8 cellular contexts compared by ENCODE assay signal in the genomic region with DNA sequence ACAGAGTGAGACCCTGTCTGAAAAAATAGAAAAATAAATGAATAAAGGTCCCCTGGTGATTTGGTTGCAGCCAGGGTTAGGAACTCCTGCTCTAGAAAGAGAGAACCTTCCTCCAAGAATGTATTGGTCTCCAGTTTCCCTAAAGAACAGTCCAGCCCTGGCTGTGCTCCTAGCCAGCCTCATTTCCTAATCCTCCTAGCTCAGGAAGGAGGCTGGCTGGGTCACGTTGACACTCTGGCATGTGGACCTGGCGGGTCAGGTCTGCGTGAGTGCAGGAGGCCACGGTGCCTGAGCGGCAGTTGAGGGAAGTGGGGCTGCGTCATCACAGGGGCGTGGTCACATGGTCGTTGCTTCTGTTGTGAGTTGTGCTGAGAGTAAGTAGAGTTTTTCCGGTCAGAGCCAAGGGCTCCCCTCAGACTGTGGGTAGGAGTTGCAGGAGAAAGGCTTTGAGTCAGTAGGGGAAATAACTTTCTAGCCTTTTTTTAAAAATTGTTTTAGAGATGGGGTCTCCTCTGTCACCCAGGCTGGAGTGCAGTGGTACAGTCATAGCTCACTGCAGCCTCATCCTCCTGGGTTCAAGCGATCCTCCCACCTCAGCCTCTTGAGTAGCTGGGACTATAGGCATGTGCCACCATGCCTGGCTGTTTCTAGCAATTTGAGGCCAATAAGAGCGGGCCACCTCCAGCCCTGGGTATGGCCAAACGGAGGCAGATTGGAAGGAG.
DNase-seq lines count a peak whose midpoint lies in the region; ATAC-seq and TF ChIP-seq lines count a peak whose summit lies in the region.

No MANE protein-coding gene starts in this region.

- H3K79me2 ChIP-seq in DND-41 (ENCODE audit: insufficient read depth, low read length) = no peaks in the 10 kb centered on the region
- H3K79me2 ChIP-seq in OCI-LY3 (ENCODE audit: low read length) = no peaks in the 10 kb centered on the region; the same call in 1 of the 2 replicates

- CTCF ChIA-PET in HEK293 (lab: Yijun Ruan, JAX) (interaction anchor here (0.6 to 2.5 kb wide), 11 partner anchors 9 to 476 kb away, joined by 3 to 9 read pairs (median 3); no protein-coding TSS in a partner anchor), HEK293T (lab: Yijun Ruan, JAX) (interaction anchor here (0.7 to 3.3 kb wide), 2 partner anchors 9 to 420 kb away, joined by 3 to 9 read pairs; no protein-coding TSS in a partner anchor)

- H3K27ac ChIP-seq in DND-41 (ENCODE audit: low read length) (peak overlapping the region; percentile 27; the same call in 1 of the 2 replicates), HEK293 (ENCODE audit: extremely low read depth, low read depth, low read length) (no peak overlapping the region), OCI-LY3 (ENCODE audit: low read length) (no peak overlapping the region), prostate gland (no peak overlapping the region), upper lobe of left lung (peak overlapping the region in 2 of 4 donors; percentile 12 to 56)

- peak overlapping the region; percentile 20; the same call in 1 of the 2 replicates for H2AFZ ChIP-seq in DND-41 (ENCODE audit: low read depth, low read length)
- H2AFZ ChIP-seq in OCI-LY3 (ENCODE audit: low read depth, low read length) = peak overlapping the region; percentile 70

- no peak overlapping the region for H3K9ac ChIP-seq in DND-41 (ENCODE audit: low read depth, low read length)
- no peak overlapping the region for H3K9ac ChIP-seq in OCI-LY3 (ENCODE audit: low read length)

- intact Hi-C loops in prostate gland (cut with DNase I) = no loop called here

- WGBS in prostate gland = 43% methylated on average over 12 of the region's 12 CpGs
- WGBS in upper lobe of left lung, 2 donors = 23 to 24% methylated on average over 12 of the region's 12 CpGs

- TF ChIP-seq EP300 in upper lobe of left lung (IDR thresholded peaks at IDR 0.05) = peak in 1 of 4 donors; percentile 57

- H3K4me3 ChIP-seq in DND-41 (ENCODE audit: low read depth in 1 of 2, low read length in 2 of 2) (no peak overlapping the region), HEK293 (ENCODE audit: low read depth, low read length) (no peak overlapping the region), OCI-LY3 (ENCODE audit: low read length) (peak overlapping the region; percentile 55), fibroblast of pulmonary artery (replicated peaks; ENCODE audit: low read depth, low read length) (no peak overlapping the region), prostate gland (no peak overlapping the region), upper lobe of left lung (no peak overlapping the region)

- H3K36me3 ChIP-seq in DND-41 (ENCODE audit: insufficient read depth, low read length) (no peaks in the 10 kb centered on the region), HEK293 (ENCODE audit: control insufficient read depth in 2 of 2, insufficient read depth in 1 of 2, low read length in 2 of 2) (no peaks in the 10 kb centered on the region), OCI-LY3 (replicated peaks; ENCODE audit: low read depth, low read length) (no peaks in the 10 kb centered on the region), prostate gland (no peaks in the 10 kb centered on the region), upper lobe of left lung (no peaks in the 10 kb centered on the region)

- H3K4me1 ChIP-seq in DND-41 (ENCODE audit: insufficient read depth, low read length) (peaks cover 15% of the 10 kb centered on the region), HEK293 (ENCODE audit: control insufficient read depth, insufficient read depth, low read length) (no peaks in the 10 kb centered on the region), OCI-LY3 (ENCODE audit: low read length) (peaks cover 36% of the 10 kb centered on the region), prostate gland (replicated peaks) (peaks cover 7% of the 10 kb centered on the region), upper lobe of left lung (peaks cover 34 to 50% (median 43%) of the 10 kb centered on the region in 4 donors)

- POLR2A ChIA-PET in HEK293 (lab: Yijun Ruan, JAX) = no interaction called here
- POLR2A ChIA-PET in HEK293T (lab: Yijun Ruan, JAX) = no interaction called here

- TF ChIP-seq POLR2A in prostate gland (IDR thresholded peaks at IDR 0.05) (no peak), upper lobe of left lung (IDR thresholded peaks at IDR 0.05) (peak in 1 of 4 donors; percentile 55)

- no peaks in the 10 kb centered on the region for H3K27me3 ChIP-seq in DND-41 (ENCODE audit: insufficient read depth, low read length, poor library complexity)
- H3K27me3 ChIP-seq in OCI-LY3 (ENCODE audit: low read depth, low read length) = peaks cover 18% of the 10 kb centered on the region
- H3K27me3 ChIP-seq in prostate gland (replicated peaks; ENCODE audit: insufficient read depth) = no peaks in the 10 kb centered on the region
- H3K27me3 ChIP-seq in upper lobe of left lung = no peaks in the 10 kb centered on the region

- ATAC-seq in DND-41 (ENCODE audit: insufficient read depth, low read depth) = peak; percentile 78
- ATAC-seq in upper lobe of left lung (ENCODE audit: low FRiP score in 2 of 2) = peak; percentile 83 to 88

- TF ChIP-seq CTCF in DND-41 (IDR thresholded peaks at IDR 0.05; ENCODE audit: borderline replicate concordance, extremely low read depth, low read length, poor library complexity, severe bottlenecking) (no peak), HEK293 (tag by site-specific recombination; IDR thresholded peaks at IDR 0.05) (no peak), OCI-LY3 (IDR thresholded peaks at IDR 0.05; ENCODE audit: low read depth, low read length) (no peak), fibroblast of pulmonary artery (IDR thresholded peaks at IDR 0.05; ENCODE audit: low read length, missing control alignments) (no peak), prostate gland (IDR thresholded peaks at IDR 0.05) (no peak), upper lobe of left lung (IDR thresholded peaks at IDR 0.05) (peak in 1 of 6 experiments; percentile 5)

- 0 out of 2 replicates have a peak overlapping the region, but pooled peaks have one; percentile 11 for H3K4me2 ChIP-seq in DND-41 (ENCODE audit: insufficient read depth, low read length)
- H3K4me2 ChIP-seq in OCI-LY3 (ENCODE audit: low read length) = peak overlapping the region; percentile 79

- no peaks in the 10 kb centered on the region for H3K9me3 ChIP-seq in DND-41 (ENCODE audit: insufficient read depth, low read length, severe bottlenecking)
- H3K9me3 ChIP-seq in HEK293 (ENCODE audit: control insufficient read depth, insufficient read depth, low read depth, low read length) = no peaks in the 10 kb centered on the region
- H3K9me3 ChIP-seq in OCI-LY3 (ENCODE audit: insufficient read depth, low read length) = no peaks in the 10 kb centered on the region
- H3K9me3 ChIP-seq in prostate gland = no peaks in the 10 kb centered on the region
- H3K9me3 ChIP-seq in upper lobe of left lung = no peaks in the 10 kb centered on the region

- no peaks in the 10 kb centered on the region for H4K20me1 ChIP-seq in DND-41 (ENCODE audit: insufficient read depth, low read length)
- H4K20me1 ChIP-seq in OCI-LY3 (ENCODE audit: insufficient read depth, low read length) = no peaks in the 10 kb centered on the region

- DNase-seq in DND-41 (peak; percentile 73), fibroblast of pulmonary artery (ENCODE audit: low read depth) (peak; percentile 92), prostate gland (ENCODE audit: low spot score) (peak; percentile 43), upper lobe of left lung (peak; percentile 83 to 97), HEK293T (ENCODE audit: extremely low spot score) (no peak)
- DNase-seq in activated T-cell treated with anti-CD3 and anti-CD28 coated beads, Interleukin-2, amount 50 U/mL, for 48 hours = peak; percentile 89 to 91

TF ChIP-seq in HEK293T, 16 proteins besides CTCF, POLR2A, EP300 and RAD21:
- no peak for TF ChIP-seq FOXA1 (IDR thresholded peaks at IDR 0.05)
- no peak for TF ChIP-seq NFRKB (IDR thresholded peaks at IDR 0.05)
- no peak for TF ChIP-seq SUZ12 (IDR thresholded peaks at IDR 0.05)
- no peak for TF ChIP-seq ZNF384 (IDR thresholded peaks at IDR 0.05)
- TF ChIP-seq ELF4 (IDR thresholded peaks at IDR 0.05) = no peak
- TF ChIP-seq LEF1 (IDR thresholded peaks at IDR 0.05; ENCODE audit: borderline replicate concordance) = no peak
- TF ChIP-seq FOXM1 (IDR thresholded peaks at IDR 0.05; ENCODE audit: borderline replicate concordance) = no peak
- TF ChIP-seq CTBP1 (IDR thresholded peaks at IDR 0.05; ENCODE audit: borderline replicate concordance) = no peak
- TF ChIP-seq HDGF (IDR thresholded peaks at IDR 0.05; ENCODE audit: borderline replicate concordance) = no peak
- no peak for TF ChIP-seq SP1 (IDR thresholded peaks at IDR 0.05)
- TF ChIP-seq ARNT (IDR thresholded peaks at IDR 0.05) = no peak
- no peak for TF ChIP-seq L3MBTL2 (conservative IDR thresholded peaks at IDR 0.05)
